ENCODE assay signal across 19 cellular contexts in the genomic region with DNA sequence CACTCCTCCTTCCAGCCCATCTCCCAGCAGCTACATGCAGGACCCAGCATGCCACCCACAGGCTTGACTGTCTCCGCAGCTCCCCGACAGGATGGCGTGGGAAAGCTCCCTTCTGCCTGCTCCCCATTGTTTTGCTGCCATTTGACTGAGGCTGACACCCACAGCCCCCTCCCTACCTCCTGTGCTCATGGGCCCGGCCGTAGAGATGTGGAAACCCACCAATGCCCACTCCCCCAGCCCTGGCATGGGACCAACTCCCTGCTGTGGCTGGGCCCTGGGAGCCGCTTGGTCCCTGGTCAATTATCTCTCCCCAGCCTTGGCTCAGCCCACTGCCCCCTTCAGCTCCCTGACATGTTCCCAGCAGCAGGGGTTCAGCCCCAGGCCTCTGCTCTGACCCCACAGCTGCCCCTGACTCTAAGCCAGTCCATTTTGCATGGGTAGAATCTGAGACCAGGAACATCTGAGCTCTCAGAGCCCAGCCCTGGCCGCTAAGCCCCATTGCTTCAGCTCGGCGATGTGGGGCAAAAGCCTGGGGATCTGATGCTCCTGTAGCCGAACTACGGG. TPM values are rescaled to one million over a fixed set of nuclear protein-coding genes. Genes with fewer than 3 reads are reported as not detected.
DNase-seq lines count a peak whose midpoint lies in the region; ATAC-seq, FAIRE-seq and TF ChIP-seq lines count a peak whose summit lies in the region.
"Had no signal": no experiment of that assay in that cellular context is flagged by ENCODE, and none has a peak within 500 bp of the region (broad histone marks: within the 10 kb centered on the region; RNA-seq: fewer than 3 reads in every experiment).

No MANE protein-coding gene starts in this region.

- 0 out of 2 replicates have a peak overlapping the region, but pooled peaks have one; percentile 24 for H2AK5ac ChIP-seq in H1 (ENCODE audit: low read depth, low read length)

- H3K9ac ChIP-seq in BLaER1 = no peak overlapping the region
- no peak overlapping the region for H3K9ac ChIP-seq in H1 (replicated peaks in 1 of 4; ENCODE audit: extremely low read depth in 1 of 4, low read depth in 3 of 4, low read length in 3 of 4)

- H3K9me3 ChIP-seq in BLaER1 (no peaks in the 10 kb centered on the region), HEK293 (ENCODE audit: control insufficient read depth, insufficient read depth, low read depth, low read length) (no peaks in the 10 kb centered on the region), H1 (ENCODE audit: insufficient read depth in 2 of 2, low read depth in 1 of 2, low read length in 1 of 2) (no peaks in the 10 kb centered on the region)
- H3K9me3 ChIP-seq: gastroesophageal sphincter, neutrophil had no signal

- TF ChIP-seq EP300 in H1 (IDR thresholded peaks at IDR 0.05; ENCODE audit: borderline replicate concordance in 1 of 2, low read depth in 2 of 2, low read length in 2 of 2) = no peak

- H3K23ac ChIP-seq in H1 (ENCODE audit: insufficient read length) = no peak overlapping the region

- no peaks in the 10 kb centered on the region for H3K36me3 Mint-ChIP-seq in progenitor cell of endocrine pancreas (ENCODE audit: insufficient read depth)
- H3K36me3 Mint-ChIP-seq: activated naive CD4-positive, alpha-beta T cell treated with anti-CD3 and anti-CD28 coated beads, Interleukin-2, amount 50 U/mL, for 72 hours; IgD-negative memory B cell; WTC11 had no signal

- FAIRE-seq in H1 (lab: Jason Lieb, UNC) = no peak
- FAIRE-seq: bronchial epithelial cell, small intestine had no signal

- no peaks in the 10 kb centered on the region for H3K4me1 Mint-ChIP-seq in progenitor cell of endocrine pancreas (ENCODE audit: low read depth)
- H3K4me1 Mint-ChIP-seq: IgD-negative memory B cell had no signal

- no peaks in the 10 kb centered on the region for H3K79me2 ChIP-seq in H1 (ENCODE audit: control insufficient read depth in 1 of 2, insufficient read depth in 2 of 2, low read length in 2 of 2)

- peaks cover 16% of the 10 kb centered on the region for H3K27me3 Mint-ChIP-seq in progenitor cell of endocrine pancreas

- no peak overlapping the region for H3K27ac Mint-ChIP-seq in progenitor cell of endocrine pancreas
- H3K27ac Mint-ChIP-seq: activated naive CD4-positive, alpha-beta T cell treated with anti-CD3 and anti-CD28 coated beads, Interleukin-2, amount 50 U/mL, for 72 hours; IgD-negative memory B cell; WTC11 had no signal

- H2BK15ac ChIP-seq in H1 (ENCODE audit: low read length) = no peak overlapping the region; the same call in none of the 2 replicates

- H3K36me3 ChIP-seq in BLaER1 (no peaks in the 10 kb centered on the region), HEK293 (ENCODE audit: control insufficient read depth in 2 of 2, insufficient read depth in 1 of 2, low read length in 2 of 2) (no peaks in the 10 kb centered on the region), H1 (ENCODE audit: control insufficient read depth in 2 of 4, insufficient read depth in 4 of 4, low read length in 3 of 4) (no peaks in the 10 kb centered on the region; a peak in 1 of 8 replicates)
- H3K36me3 ChIP-seq: gastroesophageal sphincter, neutrophil had no signal

- H2BK120ac ChIP-seq in H1 (replicated peaks; ENCODE audit: low read depth, low read length) = no peak overlapping the region

- no peak overlapping the region for H4K91ac ChIP-seq in H1 (replicated peaks; ENCODE audit: insufficient read length, low read length)

- H3K4me3 Mint-ChIP-seq in progenitor cell of endocrine pancreas (ENCODE audit: low read depth) = no peak overlapping the region
- H3K4me3 Mint-ChIP-seq: IgD-negative memory B cell, WTC11 had no signal

- 90% methylated on average over 10 of the region's 11 CpGs; no CpG with 5 or more reads in 1 of the 2 experiments for WGBS in H1 (ENCODE audit: extremely low coverage in 1 of 2, insufficient coverage in 1 of 2, insufficient read length in 1 of 2, insufficient replicate concordance in 2 of 2, low coverage in 1 of 2, low lambda C conversion rate in 2 of 2, missing lambda C conversion rate in 1 of 2), 2 experiments

- H3K27ac ChIP-seq in BLaER1 (0 out of 2 replicates have a peak overlapping the region, but pooled peaks have one; percentile 18), HEK293 (ENCODE audit: extremely low read depth, low read depth, low read length) (no peak overlapping the region), H1 (ENCODE audit: low read depth, low read length) (no peak overlapping the region)
- H3K27ac ChIP-seq: gastroesophageal sphincter, neutrophil, PC-9 had no signal

- peaks cover 35% of the 10 kb centered on the region for H3K4me1 ChIP-seq in BLaER1
- no peaks in the 10 kb centered on the region for H3K4me1 ChIP-seq in HEK293 (ENCODE audit: control insufficient read depth, insufficient read depth, low read length)
- H3K4me1 ChIP-seq in H1 (replicated peaks in 1 of 4; ENCODE audit: control insufficient read depth in 3 of 4, insufficient read depth in 4 of 4, low read length in 3 of 4) = peaks cover 0 to 20% (median 10%) of the 10 kb centered on the region in 4 experiments; a peak in 6 of 7 replicates
- H3K4me1 ChIP-seq: gastroesophageal sphincter had no signal

- H2AFZ ChIP-seq in H1 (ENCODE audit: low read length) = no peak overlapping the region
- H2AFZ ChIP-seq: PC-9 had no signal

- ATAC-seq in GM19452 (IDR thresholded peaks at IDR 0.05; ENCODE audit: unreplicated experiment) = no peak
- no peak for ATAC-seq in HG02588 (IDR thresholded peaks at IDR 0.05; ENCODE audit: unreplicated experiment)
- ATAC-seq: activated naive CD4-positive, alpha-beta T cell treated with anti-CD3 and anti-CD28 coated beads, Interleukin-2, amount 50 U/mL, for 72 hours; gastroesophageal sphincter; WTC11 had no signal

- peak overlapping the region; percentile 72; the same call in 1 of the 2 replicates for H2BK20ac ChIP-seq in H1 (ENCODE audit: low read length)

- no peaks in the 10 kb centered on the region for H3K9me3 Mint-ChIP-seq in progenitor cell of endocrine pancreas (ENCODE audit: low read depth)
- H3K9me3 Mint-ChIP-seq: activated naive CD4-positive, alpha-beta T cell treated with anti-CD3 and anti-CD28 coated beads, Interleukin-2, amount 50 U/mL, for 72 hours; IgD-negative memory B cell; WTC11 had no signal

- peak overlapping the region; percentile 83; the same call in 1 of the 2 replicates for H3K18ac ChIP-seq in H1 (ENCODE audit: extremely low read depth, low read length)

- no peak overlapping the region for H4K8ac ChIP-seq in H1 (ENCODE audit: extremely low read depth, insufficient read depth, low read length)

- peak in 1 of 2 experiments; percentile 40 for DNase-seq in H1 (ENCODE audit: low read depth in 1 of 2, low spot score in 2 of 2)
- DNase-seq in progenitor cell of endocrine pancreas (ENCODE audit: low spot score, unreplicated experiment) = peak; percentile 7
- DNase-seq in SHP77 treated with DMSO at 0.1 percent for 48 hours (lab: John Stamatoyannopoulos, UW) = no peak
- DNase-seq: HCEC 1CT; mesendoderm; PC-9; small intestine; stimulated activated naive CD4-positive, alpha-beta T cell treated with Interleukin-2 at 50 U/mL for 16 hours had no signal

- H3K56ac ChIP-seq in H1 (replicated peaks; ENCODE audit: insufficient read length, low read depth, low read length) = no peak overlapping the region

- peaks cover 3% of the 10 kb centered on the region; the same call in 1 of the 2 replicates for H3K23me2 ChIP-seq in H1 (ENCODE audit: low read depth, low read length)

- TF ChIP-seq POLR2A in H1 (IDR thresholded peaks at IDR 0.05; ENCODE audit: control extremely low read depth in 1 of 2, low read depth in 2 of 2, low read length in 2 of 2) = no peak

- H4K5ac ChIP-seq in H1 (ENCODE audit: insufficient read length, low read depth, low read length) = no peak overlapping the region

- no peaks in the 10 kb centered on the region for H3K27me3 ChIP-seq in BLaER1
- H3K27me3 ChIP-seq in H1 (replicated peaks in 1 of 4; ENCODE audit: control insufficient read depth in 3 of 4, extremely low read depth in 1 of 4, insufficient read depth in 3 of 4, low read length in 3 of 4) = no peaks in the 10 kb centered on the region
- H3K27me3 ChIP-seq: neutrophil had no signal

- H3K4me2 ChIP-seq in BLaER1 = peak overlapping the region; percentile 32
- no peak overlapping the region for H3K4me2 ChIP-seq in H1 (ENCODE audit: insufficient read depth in 1 of 2, low read depth in 2 of 2, low read length in 2 of 2)
- H3K4me2 ChIP-seq: PC-9 had no signal

- peak overlapping the region; percentile 91; the same call in 1 of the 2 replicates for H2BK5ac ChIP-seq in H1 (ENCODE audit: low read depth, low read length)

- H4K20me1 ChIP-seq in BLaER1 (no peaks in the 10 kb centered on the region), H1 (replicated peaks in 1 of 2; ENCODE audit: control insufficient read depth in 1 of 2, insufficient read depth in 2 of 2, low read length in 2 of 2) (no peaks in the 10 kb centered on the region)

- POLR2A ChIA-PET in HEK293 (lab: Yijun Ruan, JAX) (no interaction called here), H1 (lab: Charles Lee; ENCODE audit: partially characterized antibody) (no interaction called here)

- no peak overlapping the region for H3K4ac ChIP-seq in H1 (replicated peaks; ENCODE audit: insufficient read length, low read depth, low read length)

- H2BK12ac ChIP-seq in H1 (ENCODE audit: low read depth, low read length) = peak overlapping the region; percentile 90; the same call in 1 of the 2 replicates

- no peak overlapping the region for H3K14ac ChIP-seq in H1 (ENCODE audit: insufficient read length)

- CTCF ChIA-PET in HEK293 (lab: Yijun Ruan, JAX) (interaction anchor here (0.7 kb wide), 1 partner anchor 27 kb away, joined by 3 read pairs; the partner anchor contains the start of gene CHST13), H1 (lab: Charles Lee; ENCODE audit: partially characterized antibody) (interaction anchor here (0.8 to 2.9 kb wide), 6 partner anchors 9 to 60 kb away, joined by 3 to 12 read pairs (median 4); partner anchors contain the start of gene CHST13)

- TF ChIP-seq CTCF in HEK293 (tag by site-specific recombination; IDR thresholded peaks at IDR 0.05) = no peak
- TF ChIP-seq CTCF in H1 (IDR thresholded peaks at IDR 0.05; ENCODE audit: control extremely low read depth in 1 of 3, insufficient read depth in 1 of 3, low read depth in 1 of 3, low read length in 3 of 3) = no peak
- TF ChIP-seq CTCF in progenitor cell of endocrine pancreas (IDR thresholded peaks at IDR 0.05; ENCODE audit: unreplicated experiment) = no peak

- no peak for TF ChIP-seq RAD21 in H1 (IDR thresholded peaks at IDR 0.05 in 1 of 2, conservative IDR thresholded peaks at IDR 0.05 in 1 of 2; ENCODE audit: low read depth in 2 of 2, low read length in 2 of 2)

- H3K79me1 ChIP-seq in H1 (ENCODE audit: low read depth, low read length) = no peaks in the 10 kb centered on the region

- H3K4me3 ChIP-seq in BLaER1 (no peak overlapping the region), HEK293 (ENCODE audit: low read depth, low read length) (no peak overlapping the region), H1 (ENCODE audit: extremely low read depth in 1 of 4, insufficient read depth in 2 of 4, low read depth in 3 of 4, low read length in 4 of 4) (no peak overlapping the region)
- H3K4me3 ChIP-seq: gastroesophageal sphincter, PC-9 had no signal

RNA-seq across cellular contexts. Expression of gene C3orf22, which starts 8.2 kb away (rescaled TPM):
- total RNA-seq in H1 (2021; fragmentation: NEBNext Ultra II Directional; extraction: Animal tissue kit (Norgen Biotek cat#: 25700)) = not detected in 2 replicates
- not detected in 2 replicates for polyA plus RNA-seq in H1 (2011; rRNA removed)
- polyA plus RNA-seq in H1 (2011; cell fraction: cytosol; rRNA removed) = not detected
- polyA plus RNA-seq in H1 (2011; cell fraction: nucleus; rRNA removed) = not detected
- polyA plus RNA-seq in H1 (2012, experiment 1 of 2) = not detected in 4 replicates
- not detected for polyA plus RNA-seq in H1 (2012, experiment 2 of 2)
- not detected for polyA plus RNA-seq in H1 (2013, experiment 1 of 2)
- polyA plus RNA-seq in H1 (2013, experiment 2 of 2) = not detected
- not detected in 2 replicates for polyA minus RNA-seq in H1 (2011; rRNA and poly(A)+ RNA removed)
- not detected for polyA minus RNA-seq in H1 (2011; cell fraction: cytosol; rRNA and poly(A)+ RNA removed)
- not detected for polyA minus RNA-seq in H1 (2011; cell fraction: nucleus; rRNA and poly(A)+ RNA removed)
- 0.26 and 0.44 TPM in 2 replicates for total RNA-seq in progenitor cell of endocrine pancreas
- total RNA-seq: activated naive CD4-positive, alpha-beta T cell treated with anti-CD3 and anti-CD28 coated beads, Interleukin-2, amount 50 U/mL, for 72 hours; bronchial epithelial cell; gastroesophageal sphincter; NCI-H460; PC-9; WTC11 had no signal
- polyA plus RNA-seq: IgD-negative memory B cell, small intestine had no signal

RNA-seq across cellular contexts. Expression of gene CHST13, which starts 26.6 kb away (rescaled TPM):
- 5.4 and 5.9 TPM in 2 replicates for total RNA-seq in H1 (2021; fragmentation: NEBNext Ultra II Directional; extraction: Animal tissue kit (Norgen Biotek cat#: 25700))
- 11.7 and 15.6 TPM in 2 replicates for polyA plus RNA-seq in H1 (2011; rRNA removed)
- polyA plus RNA-seq in H1 (2011; cell fraction: cytosol; rRNA removed) = 7.5 TPM
- 7.6 TPM for polyA plus RNA-seq in H1 (2011; cell fraction: nucleus; rRNA removed)
- polyA plus RNA-seq in H1 (2012, experiment 1 of 2) = 2.1 to 6.2 TPM (median 5.1 TPM) in 4 replicates
- polyA plus RNA-seq in H1 (2012, experiment 2 of 2) = 5.3 TPM
- 9.0 TPM for polyA plus RNA-seq in H1 (2013, experiment 1 of 2)
- polyA plus RNA-seq in H1 (2013, experiment 2 of 2) = 9.3 TPM
- polyA minus RNA-seq in H1 (2011; rRNA and poly(A)+ RNA removed) = 0.22 and 0.57 TPM in 2 replicates
- polyA minus RNA-seq in H1 (2011; cell fraction: cytosol; rRNA and poly(A)+ RNA removed) = 4.1 TPM
- 2.8 TPM for polyA minus RNA-seq in H1 (2011; cell fraction: nucleus; rRNA and poly(A)+ RNA removed)
- total RNA-seq in progenitor cell of endocrine pancreas = 0.36 and 0.71 TPM in 2 replicates
- total RNA-seq: activated naive CD4-positive, alpha-beta T cell treated with anti-CD3 and anti-CD28 coated beads, Interleukin-2, amount 50 U/mL, for 72 hours; bronchial epithelial cell; NCI-H460 had no signal
- polyA plus RNA-seq: IgD-negative memory B cell had no signal

RNA-seq across cellular contexts. Expression of gene UROC1, which starts 33.0 kb away (rescaled TPM):
- total RNA-seq in H1 (2021; fragmentation: NEBNext Ultra II Directional; extraction: Animal tissue kit (Norgen Biotek cat#: 25700)) = not detected in 2 replicates
- polyA plus RNA-seq in H1 (2011; rRNA removed) = 0.03 and 0.09 TPM in 2 replicates
- polyA plus RNA-seq in H1 (2011; cell fraction: cytosol; rRNA removed) = 0.05 TPM
- 0.10 TPM for polyA plus RNA-seq in H1 (2011; cell fraction: nucleus; rRNA removed)
- polyA plus RNA-seq in H1 (2012, experiment 1 of 2) = 0.05 TPM in 2 of 4 replicates, not detected in the others
- polyA plus RNA-seq in H1 (2012, experiment 2 of 2) = not detected
- not detected for polyA plus RNA-seq in H1 (2013, experiment 1 of 2)
- polyA plus RNA-seq in H1 (2013, experiment 2 of 2) = 0.04 TPM
- polyA minus RNA-seq in H1 (2011; rRNA and poly(A)+ RNA removed) = 0.05 TPM in 1 of 2 replicates, not detected in the other
- not detected for polyA minus RNA-seq in H1 (2011; cell fraction: cytosol; rRNA and poly(A)+ RNA removed)
- not detected for polyA minus RNA-seq in H1 (2011; cell fraction: nucleus; rRNA and poly(A)+ RNA removed)
- not detected in 2 replicates for total RNA-seq in progenitor cell of endocrine pancreas
- total RNA-seq: activated naive CD4-positive, alpha-beta T cell treated with anti-CD3 and anti-CD28 coated beads, Interleukin-2, amount 50 U/mL, for 72 hours; bronchial epithelial cell; gastroesophageal sphincter; NCI-H460; PC-9; WTC11 had no signal
- polyA plus RNA-seq: IgD-negative memory B cell had no signal
